27 cellular contexts compared by ENCODE assay signal in genomic region chr1:29354511-29355098, GRCh38.
DNase-seq lines count a peak whose midpoint lies in the region; ATAC-seq, FAIRE-seq and TF ChIP-seq lines count a peak whose summit lies in the region.
"Had no signal": no experiment of that assay in that cellular context is flagged by ENCODE, and none has a peak within 500 bp of the region (broad histone marks: within the 10 kb centered on the region; RNA-seq: fewer than 3 reads in every experiment).

No MANE protein-coding gene starts in this region.

- no peak overlapping the region for H3K4me2 ChIP-seq in HCT116 (ENCODE audit: low read length)
- H3K4me2 ChIP-seq: KMS-11, SK-N-SH had no signal

- TF ChIP-seq POLR2A in HCT116 (IDR thresholded peaks at IDR 0.05; ENCODE audit: borderline replicate concordance, extremely low read depth, insufficient read depth, insufficient read length) = no peak
- TF ChIP-seq POLR2A in H54 (IDR thresholded peaks at IDR 0.05; ENCODE audit: low read depth, low read length) = no peak

- H3K27ac Mint-ChIP-seq in osteocyte (ENCODE audit: unreplicated experiment) = no peak overlapping the region
- no peak overlapping the region for H3K27ac Mint-ChIP-seq in CD8-positive, alpha-beta T cell
- H3K27ac Mint-ChIP-seq: nephron progenitor cell; T-helper 1 cell treated with Interleukin-12 subunit alpha and Interleukin-12 subunit beta and Interleukin-4 antibody, amounts not matched to agents 30 μg/mL and 1 μg/mL, for 36 hours had no signal

- no peak overlapping the region for H2AFZ ChIP-seq in HCT116 (ENCODE audit: low read depth, low read length, poor library complexity, severe bottlenecking)
- H2AFZ ChIP-seq: GM23248 had no signal

- H4K20me1 ChIP-seq in HCT116 (ENCODE audit: insufficient read depth) = no peaks in the 10 kb centered on the region

- H3K4me3 ChIP-seq in HCT116 (replicated peaks in 1 of 2; ENCODE audit: low read depth in 1 of 2, low read length in 2 of 2) (no peak overlapping the region), epithelial cell of esophagus (ENCODE audit: low read length) (no peak overlapping the region), psoas muscle (no peak overlapping the region)
- H3K4me3 ChIP-seq in CD8-positive, alpha-beta T cell (ENCODE audit: low read depth, low read length) = no peak overlapping the region
- H3K4me3 ChIP-seq: GM23248, sigmoid colon, thoracic aorta, vagina had no signal

- DNase-seq in HCT116 (ENCODE audit: low read depth, low spot score) (no peak), NCI-H510A treated with DMSO at 0.1 percent for 48 hours (lab: John Stamatoyannopoulos, UW) (peak; percentile 15), epithelial cell of esophagus (ENCODE audit: low read depth) (peak; percentile 74), osteocyte (ENCODE audit: extremely low spot score, unreplicated experiment) (peak; percentile 57), psoas muscle (no peak), H54 (ENCODE audit: insufficient read length, low spot score) (no peak), activated gamma-delta T cell treated with Interleukin-2 at 50 U/mL for 16 hours (no peak)
- DNase-seq in CD8-positive, alpha-beta T cell = no peak
- DNase-seq: activated CD4-positive, alpha-beta T cell treated with anti-CD3 and anti-CD28 coated beads for 48 hours; activated naive CD4-positive, alpha-beta T cell treated with Interleukin-2 at 50 U/mL for 16 hours; activated T-cell treated with anti-CD3 and anti-CD28 coated beads, Interleukin-2, amount 50 U/mL, for 48 hours; cerebellar nuclear complex; GM23248; nephron progenitor cell; PC-3; sigmoid colon; SK-N-SH had no signal

- no peak overlapping the region for H3K9ac ChIP-seq in HCT116 (ENCODE audit: low read length)
- H3K9ac ChIP-seq: GM23248, KMS-11, SK-N-SH had no signal

- H3K4me1 ChIP-seq in HCT116 (ENCODE audit: control insufficient read depth in 1 of 2, insufficient read depth in 2 of 2, low read length in 2 of 2) (peaks cover 0 to 11% of the 10 kb centered on the region in 2 experiments; a peak in 1 of 4 replicates), psoas muscle (no peaks in the 10 kb centered on the region)
- H3K4me1 ChIP-seq in CD8-positive, alpha-beta T cell (ENCODE audit: insufficient read depth, low read length) = no peaks in the 10 kb centered on the region
- H3K4me1 ChIP-seq: sigmoid colon, vagina had no signal

- WGBS in psoas muscle, 3 donors = 65 to 72% (median 71%) methylated on average over 8 of the region's 8 CpGs

- intact Hi-C loops in HCT116 (cut with micrococcal nuclease) (no loop called here), psoas muscle (cut with DNase I) (no loop called here)
- intact Hi-C loops in CD8-positive, alpha-beta T cell (cut with DNase I, micrococcal nuclease) = no loop called here

- no peak overlapping the region for H3K4me3 Mint-ChIP-seq in osteocyte (ENCODE audit: unreplicated experiment)
- H3K4me3 Mint-ChIP-seq in CD8-positive, alpha-beta T cell = no peak overlapping the region
- H3K4me3 Mint-ChIP-seq: nephron progenitor cell; stimulated activated naive CD8-positive, alpha-beta T cell treated with anti-CD3 and anti-CD28 coated beads, Interleukin-15, Interleukin-2, amounts not matched to agents 100 ng/mL and 50 ng/mL, for 24 hours; T-helper 1 cell treated with Interleukin-12 subunit alpha and Interleukin-12 subunit beta and Interleukin-4 antibody, amounts not matched to agents 30 μg/mL and 1 μg/mL, for 36 hours had no signal

- H3K27me3 ChIP-seq in HCT116 (ENCODE audit: insufficient read depth, low read length) (0 out of 2 replicates have a peak, but pooled peaks cover 10% of the 10 kb centered on the region), psoas muscle (ENCODE audit: insufficient read depth in 3 of 3, low read length in 2 of 3) (peaks cover 0 to 47% (median 5%) of the 10 kb centered on the region in 3 donors)
- H3K27me3 ChIP-seq in CD8-positive, alpha-beta T cell (ENCODE audit: insufficient read depth, low read length) = no peaks in the 10 kb centered on the region
- H3K27me3 ChIP-seq: vagina had no signal

- H3K9me3 ChIP-seq in HCT116 (ENCODE audit: control insufficient read depth in 1 of 2, insufficient read depth in 1 of 2, low read depth in 1 of 2, low read length in 2 of 2) (no peaks in the 10 kb centered on the region), psoas muscle (no peaks in the 10 kb centered on the region)
- H3K9me3 ChIP-seq in CD8-positive, alpha-beta T cell (ENCODE audit: low read length) = no peaks in the 10 kb centered on the region
- H3K9me3 ChIP-seq: sigmoid colon, SK-N-SH, thoracic aorta, vagina had no signal

- no peaks in the 10 kb centered on the region for H3K9me3 Mint-ChIP-seq in osteocyte (ENCODE audit: unreplicated experiment)
- no peaks in the 10 kb centered on the region for H3K9me3 Mint-ChIP-seq in CD8-positive, alpha-beta T cell
- H3K9me3 Mint-ChIP-seq: nephron progenitor cell; stimulated activated naive CD8-positive, alpha-beta T cell treated with anti-CD3 and anti-CD28 coated beads, Interleukin-15, Interleukin-2, amounts not matched to agents 100 ng/mL and 50 ng/mL, for 24 hours; T-helper 1 cell treated with Interleukin-12 subunit alpha and Interleukin-12 subunit beta and Interleukin-4 antibody, amounts not matched to agents 30 μg/mL and 1 μg/mL, for 36 hours had no signal

- RAD21 ChIA-PET in HCT116 (lab: Charles Lee; ENCODE audit: low non-redundant PET in 1 of 2, low total read pairs in 2 of 2, uncharacterized antibody in 2 of 2, unreplicated experiment in 2 of 2) = no interaction called here

- peaks cover 9% of the 10 kb centered on the region for H3K27me3 Mint-ChIP-seq in osteocyte (ENCODE audit: unreplicated experiment)
- peaks cover 31% of the 10 kb centered on the region for H3K27me3 Mint-ChIP-seq in CD8-positive, alpha-beta T cell (ENCODE audit: low read depth)

- POLR2A ChIA-PET in HCT116 (lab: Charles Lee) = no interaction called here
- POLR2A ChIA-PET in CD8-positive, alpha-beta T cell (lab: Charles Lee) = no interaction called here

- no peaks in the 10 kb centered on the region for H3K4me1 Mint-ChIP-seq in osteocyte (ENCODE audit: unreplicated experiment)
- no peaks in the 10 kb centered on the region for H3K4me1 Mint-ChIP-seq in CD8-positive, alpha-beta T cell (ENCODE audit: low read depth)

- H3K79me2 ChIP-seq in HCT116 (ENCODE audit: insufficient read depth, low read length) = no peaks in the 10 kb centered on the region

- no peaks in the 10 kb centered on the region for H3K36me3 Mint-ChIP-seq in osteocyte (ENCODE audit: unreplicated experiment)
- H3K36me3 Mint-ChIP-seq in CD8-positive, alpha-beta T cell = no peaks in the 10 kb centered on the region

- no peaks in the 10 kb centered on the region for H3K9me2 ChIP-seq in HCT116 (ENCODE audit: insufficient read depth)
- H3K9me2 ChIP-seq: SK-N-SH had no signal

- no peak for TF ChIP-seq RAD21 in HCT116 (IDR thresholded peaks at IDR 0.05; ENCODE audit: low read depth)

- TF ChIP-seq CTCF in HCT116 (IDR thresholded peaks at IDR 0.05 in 2 of 3, conservative IDR thresholded peaks at IDR 0.05 in 1 of 3; ENCODE audit: borderline replicate concordance in 1 of 3, insufficient read depth in 1 of 3, low read depth in 2 of 3, low read length in 2 of 3) (no peak), epithelial cell of esophagus (IDR thresholded peaks at IDR 0.05; ENCODE audit: insufficient read depth, low read depth, low read length, missing control alignments) (no peak), osteocyte (IDR thresholded peaks at IDR 0.05) (no peak), psoas muscle (IDR thresholded peaks at IDR 0.05) (no peak)
- TF ChIP-seq CTCF in CD8-positive, alpha-beta T cell (IDR thresholded peaks at IDR 0.05) = no peak

- no peak overlapping the region for H3K27ac ChIP-seq in HCT116 (ENCODE audit: low read depth, low read length)
- H3K27ac ChIP-seq in psoas muscle = no peak overlapping the region
- H3K27ac ChIP-seq in CD8-positive, alpha-beta T cell (ENCODE audit: low read depth, low read length) = no peak overlapping the region
- H3K27ac ChIP-seq: C4-2B, GM23248, KMS-11, sigmoid colon, thoracic aorta, vagina had no signal

- FAIRE-seq in H54 (lab: Jason Lieb, UNC) = no peak
- FAIRE-seq: D721Med, endothelial cell of umbilical vein, GM12891, HTR-8/SVneo had no signal

- BruUV-seq in HCT116 (replicated peaks; lab: Mats Ljungman, UMichigan) = no TSS peak

- ATAC-seq in HCT116 (no peak), psoas muscle (no peak)
- ATAC-seq in CD8-positive, alpha-beta T cell = no peak
- ATAC-seq: PC-3 had no signal

- CTCF ChIA-PET in HCT116 (lab: Charles Lee) = interaction anchor here (0.6 kb wide), 1 partner anchor 1441 kb away, joined by 5 read pairs; no protein-coding TSS in a partner anchor
- CTCF ChIA-PET in CD8-positive, alpha-beta T cell (lab: Charles Lee) = no interaction called here

- H3K36me3 ChIP-seq in HCT116 (ENCODE audit: control insufficient read depth in 1 of 2, insufficient read depth in 2 of 2, low read length in 2 of 2) = no peaks in the 10 kb centered on the region
- no peaks in the 10 kb centered on the region for H3K36me3 ChIP-seq in psoas muscle (ENCODE audit: insufficient read depth in 1 of 2, low read depth in 1 of 2)
- H3K36me3 ChIP-seq in CD8-positive, alpha-beta T cell (ENCODE audit: insufficient read depth, low read length) = no peaks in the 10 kb centered on the region
- H3K36me3 ChIP-seq: sigmoid colon, thoracic aorta, vagina had no signal

TF ChIP-seq in HCT116, 20 proteins besides CTCF, POLR2A, EP300 and RAD21:
- TF ChIP-seq POLR2AphosphoS5 (IDR thresholded peaks at IDR 0.05; ENCODE audit: low read depth, low read length) (no peak), EGR1 (IDR thresholded peaks at IDR 0.05; ENCODE audit: low read depth) (peak; percentile 49; the same call in 1 of the 2 replicates)

Comparison
In these comparisons a context has a peak if more than half of its experiments do, and no peak if none do; other contexts are left out.
1. DNase-seq: peak in NCI-H510A treated with DMSO at 0.1 percent for 48 hours (single experiment), epithelial cell of esophagus (single experiment) and osteocyte (single experiment); none in HCT116 (single experiment), psoas muscle (0 of 2), H54 (single experiment), activated gamma-delta T cell treated with Interleukin-2 at 50 U/mL for 16 hours (single experiment) and CD8-positive, alpha-beta T cell (0 of 7).